Comparison of ENCODE assay signal across 1 cellular context in genomic region chr9:133147412-133148271, GRCh38.
TF ChIP-seq lines count a peak whose summit lies in the region.

No MANE protein-coding gene starts in this region.

TF ChIP-seq in WTC11, 78 proteins besides CTCF, POLR2A, EP300 and RAD21 (continued from another document):
- TF ChIP-seq MXD4 (CRISPR knock-in tag; IDR thresholded peaks at IDR 0.05; ENCODE audit: borderline replicate concordance): no peak
